In genomic region chrX:107730298-107730655, GRCh38 we compare ENCODE assay signal across 19 cellular contexts. TPM values are rescaled to one million over a fixed set of nuclear protein-coding genes. Genes with fewer than 3 reads are reported as not detected.
DNase-seq lines count a peak whose midpoint lies in the region; ATAC-seq and TF ChIP-seq lines count a peak whose summit lies in the region.
"Had no signal": no experiment of that assay in that cellular context is flagged by ENCODE, and none has a peak within 500 bp of the region (broad histone marks: within the 10 kb centered on the region; RNA-seq: fewer than 3 reads in every experiment).

No MANE protein-coding gene starts in this region.

- TF ChIP-seq CTCF in chondrocyte (IDR thresholded peaks at IDR 0.05): no peak
- no peak for TF ChIP-seq CTCF in neural progenitor cell (IDR thresholded peaks at IDR 0.05)
- TF ChIP-seq CTCF in tibial artery (IDR thresholded peaks at IDR 0.05): no peak

- CTCF ChIA-PET in activated CD4-positive, alpha-beta T cell treated with anti-CD3 and anti-CD28 coated beads for 36 hours (lab: Charles Lee): interaction anchor here (0.9 to 1.7 kb wide), 4 partner anchors 9 to 47 kb away, joined by 3 to 6 read pairs (median 4); partner anchors contain the start of gene NCBP2L

- no peaks in the 10 kb centered on the region for H3K79me2 ChIP-seq in neural progenitor cell (ENCODE audit: low read depth)

- DNase-seq in activated CD4-positive, alpha-beta T cell treated with anti-CD3 and anti-CD28 coated beads for 36 hours: no peak
- no peak for DNase-seq in activated CD4-positive, alpha-beta T cell treated with anti-CD3 and anti-CD28 coated beads for 48 hours
- DNase-seq in chondrocyte (ENCODE audit: low spot score) (no peak), neural progenitor cell (ENCODE audit: low spot score) (peak; percentile 52), tibial artery (no peak), UCSD-AML1 (lab: John Stamatoyannopoulos, UW; ENCODE audit: unreplicated experiment) (no peak), HAP-1 (ENCODE audit: low spot score in 2 of 2) (no peak), COLO829 (ENCODE audit: low spot score) (no peak)
- DNase-seq: activated CD4-positive, CD25-positive, alpha-beta regulatory T cell; activated CD8-positive, alpha-beta memory T cell treated with anti-CD3 and anti-CD28 coated beads for 24 hours; activated naive CD8-positive, alpha-beta T cell treated with anti-CD3 and anti-CD28 coated beads for 36 hours; GF-D8; Kasumi-1; NCI-H2107 had no signal

- in situ Hi-C loops in HAP-1 (cut with MboI; ENCODE audit: low sequenced_read_pairs): no loop called here

- no peaks in the 10 kb centered on the region for H3K27me3 Mint-ChIP-seq in activated CD4-positive, alpha-beta T cell treated with anti-CD3 and anti-CD28 coated beads for 36 hours
- H3K27me3 Mint-ChIP-seq in chondrocyte (ENCODE audit: low read depth) (no peaks in the 10 kb centered on the region), neural progenitor cell (ENCODE audit: insufficient read depth, low read depth) (peaks cover 23% of the 10 kb centered on the region)
- H3K27me3 Mint-ChIP-seq: activated naive CD8-positive, alpha-beta T cell treated with anti-CD3 and anti-CD28 coated beads for 36 hours had no signal

- peaks cover 30% of the 10 kb centered on the region for H3K4me1 ChIP-seq in neural progenitor cell
- peaks cover 0 to 87% (median 46%) of the 10 kb centered on the region in 4 donors for H3K4me1 ChIP-seq in tibial artery
- H3K4me1 ChIP-seq in HAP-1: peaks cover 22% of the 10 kb centered on the region

- H3K27ac Mint-ChIP-seq in activated CD4-positive, alpha-beta T cell treated with anti-CD3 and anti-CD28 coated beads for 36 hours: peak overlapping the region; percentile 13
- peak overlapping the region; percentile 91 for H3K27ac Mint-ChIP-seq in chondrocyte (ENCODE audit: unreplicated experiment)
- no peak overlapping the region for H3K27ac Mint-ChIP-seq in neural progenitor cell
- H3K27ac Mint-ChIP-seq: activated naive CD8-positive, alpha-beta T cell treated with anti-CD3 and anti-CD28 coated beads for 36 hours; activated T-helper 1 cell treated with anti-CD3 and anti-CD28 coated beads, Interleukin-12 subunit alpha, Interleukin-12 subunit beta, Interleukin-2, Interleukin-4 antibody, amounts not matched to agents 30 ng/mL and 10 ng/mL and 1 ng/mL, durations not matched to agents 14 hours and 24 hours and 36 hours; natural killer cell treated with Interleukin-12 subunit alpha and Interleukin-12 subunit beta and Interleukin-15 and Interleukin-18, amount 100 ng/mL, for 72 hours; T-helper 2 cell treated with Interferon-gamma antibody and Interleukin-4, amounts not matched to agents 5 μg/mL and 100 μg/mL, for 36 hours had no signal

- intact Hi-C loops in activated CD4-positive, alpha-beta T cell treated with anti-CD3 and anti-CD28 coated beads for 36 hours (cut with DNase I, micrococcal nuclease): no loop called here
- intact Hi-C loops in tibial artery (cut with DNase I; ENCODE audit: low total_unique reads): no loop called here

- H3K27me3 ChIP-seq in neural progenitor cell: no peaks in the 10 kb centered on the region
- H3K27me3 ChIP-seq in tibial artery: no peaks in the 10 kb centered on the region
- no peaks in the 10 kb centered on the region for H3K27me3 ChIP-seq in HAP-1 (ENCODE audit: low read depth)

- POLR2A ChIA-PET in activated CD4-positive, alpha-beta T cell treated with anti-CD3 and anti-CD28 coated beads for 36 hours (lab: Charles Lee): no interaction called here

- ATAC-seq in activated CD4-positive, alpha-beta T cell treated with anti-CD3 and anti-CD28 coated beads for 36 hours: no peak
- ATAC-seq: natural killer cell treated with Interleukin-12 subunit alpha and Interleukin-12 subunit beta and Interleukin-15 and Interleukin-18, amount 100 ng/mL, for 72 hours had no signal

- no peak overlapping the region for H3K4me3 Mint-ChIP-seq in activated CD4-positive, alpha-beta T cell treated with anti-CD3 and anti-CD28 coated beads for 36 hours
- H3K4me3 Mint-ChIP-seq in chondrocyte (ENCODE audit: unreplicated experiment) (no peak overlapping the region), neural progenitor cell (no peak overlapping the region)
- H3K4me3 Mint-ChIP-seq: activated naive CD8-positive, alpha-beta T cell treated with anti-CD3 and anti-CD28 coated beads for 36 hours; activated T-helper 1 cell treated with anti-CD3 and anti-CD28 coated beads, Interleukin-12 subunit alpha, Interleukin-12 subunit beta, Interleukin-2, Interleukin-4 antibody, amounts not matched to agents 30 ng/mL and 10 ng/mL and 1 ng/mL, durations not matched to agents 14 hours and 24 hours and 36 hours; natural killer cell treated with Interleukin-12 subunit alpha and Interleukin-12 subunit beta and Interleukin-15 and Interleukin-18, amount 100 ng/mL, for 72 hours; T-helper 2 cell treated with Interferon-gamma antibody and Interleukin-4, amounts not matched to agents 5 μg/mL and 100 μg/mL, for 36 hours had no signal

- H3K4me3 ChIP-seq in neural progenitor cell (no peak overlapping the region), tibial artery (no peak overlapping the region), HAP-1 (no peak overlapping the region)

- no peak overlapping the region for H2AFZ ChIP-seq in neural progenitor cell (replicated peaks)

- peaks cover 24% of the 10 kb centered on the region for H3F3A ChIP-seq in neural progenitor cell (ENCODE audit: low read depth)

- H3K9me3 ChIP-seq in neural progenitor cell (ENCODE audit: low read depth): no peaks in the 10 kb centered on the region
- H3K9me3 ChIP-seq in tibial artery: no peaks in the 10 kb centered on the region
- H3K9me3 ChIP-seq in HAP-1: no peaks in the 10 kb centered on the region

- peak overlapping the region; percentile 16 for H3K4me2 ChIP-seq in neural progenitor cell

- H3K9ac ChIP-seq in neural progenitor cell: no peak overlapping the region

- no peaks in the 10 kb centered on the region for H4K20me1 ChIP-seq in neural progenitor cell (ENCODE audit: low read depth)

- H3K9me3 Mint-ChIP-seq in activated CD4-positive, alpha-beta T cell treated with anti-CD3 and anti-CD28 coated beads for 36 hours (ENCODE audit: low read depth): no peaks in the 10 kb centered on the region
- H3K9me3 Mint-ChIP-seq in chondrocyte (ENCODE audit: low read depth) (no peaks in the 10 kb centered on the region), neural progenitor cell (peaks cover 2% of the 10 kb centered on the region)
- H3K9me3 Mint-ChIP-seq: activated naive CD8-positive, alpha-beta T cell treated with anti-CD3 and anti-CD28 coated beads for 36 hours; activated T-helper 1 cell treated with anti-CD3 and anti-CD28 coated beads, Interleukin-12 subunit alpha, Interleukin-12 subunit beta, Interleukin-2, Interleukin-4 antibody, amounts not matched to agents 30 ng/mL and 10 ng/mL and 1 ng/mL, durations not matched to agents 14 hours and 24 hours and 36 hours; natural killer cell treated with Interleukin-12 subunit alpha and Interleukin-12 subunit beta and Interleukin-15 and Interleukin-18, amount 100 ng/mL, for 72 hours; T-helper 2 cell treated with Interferon-gamma antibody and Interleukin-4, amounts not matched to agents 5 μg/mL and 100 μg/mL, for 36 hours had no signal

- H3K36me3 Mint-ChIP-seq in activated CD4-positive, alpha-beta T cell treated with anti-CD3 and anti-CD28 coated beads for 36 hours (ENCODE audit: low read depth): no peaks in the 10 kb centered on the region
- H3K36me3 Mint-ChIP-seq in chondrocyte (ENCODE audit: low read depth): no peaks in the 10 kb centered on the region
- no peaks in the 10 kb centered on the region for H3K36me3 Mint-ChIP-seq in neural progenitor cell
- H3K36me3 Mint-ChIP-seq: activated naive CD8-positive, alpha-beta T cell treated with anti-CD3 and anti-CD28 coated beads for 36 hours; natural killer cell treated with Interleukin-12 subunit alpha and Interleukin-12 subunit beta and Interleukin-15 and Interleukin-18, amount 100 ng/mL, for 72 hours had no signal

- H3K4me1 Mint-ChIP-seq in activated CD4-positive, alpha-beta T cell treated with anti-CD3 and anti-CD28 coated beads for 36 hours: peaks cover 9% of the 10 kb centered on the region
- H3K4me1 Mint-ChIP-seq in chondrocyte (ENCODE audit: low read depth) (peaks cover 79% of the 10 kb centered on the region), neural progenitor cell (peaks cover 46% of the 10 kb centered on the region)

- H3K27ac ChIP-seq in neural progenitor cell (no peak overlapping the region), tibial artery (peak overlapping the region; percentile 75 to 83)

- H3K36me3 ChIP-seq in neural progenitor cell (no peaks in the 10 kb centered on the region), tibial artery (no peaks in the 10 kb centered on the region), HAP-1 (replicated peaks) (no peaks in the 10 kb centered on the region)

RNA-seq across cellular contexts. Expression of gene TSC22D3, which starts 45.3 kb away (rescaled TPM):
- total RNA-seq in activated CD4-positive, alpha-beta T cell treated with anti-CD3 and anti-CD28 coated beads for 36 hours: 10 to 100 TPM; 23.3 to 25.9 TPM
- total RNA-seq in chondrocyte (191 to 199 TPM (median 199 TPM) in 3 replicates), neural progenitor cell (ENCODE audit: low replicate concordance) (44.9 and 51.0 TPM in 2 replicates)

RNA-seq across cellular contexts. Expression of gene NCBP2L, which starts 47.3 kb away (rescaled TPM):
- not detected for total RNA-seq in activated CD4-positive, alpha-beta T cell treated with anti-CD3 and anti-CD28 coated beads for 36 hours
- not detected in 3 replicates for total RNA-seq in chondrocyte
- total RNA-seq in neural progenitor cell (ENCODE audit: low replicate concordance): not detected in 2 replicates
- total RNA-seq: activated naive CD8-positive, alpha-beta T cell treated with anti-CD3 and anti-CD28 coated beads for 36 hours; activated T-helper 1 cell treated with anti-CD3 and anti-CD28 coated beads, Interleukin-12 subunit alpha, Interleukin-12 subunit beta, Interleukin-2, Interleukin-4 antibody, amounts not matched to agents 30 ng/mL and 10 ng/mL and 1 ng/mL, durations not matched to agents 14 hours and 24 hours and 36 hours; natural killer cell treated with Interleukin-12 subunit alpha and Interleukin-12 subunit beta and Interleukin-15 and Interleukin-18, amount 100 ng/mL, for 72 hours; OCI-LY7; SK-MEL-5 had no signal
